In the genomic region with DNA sequence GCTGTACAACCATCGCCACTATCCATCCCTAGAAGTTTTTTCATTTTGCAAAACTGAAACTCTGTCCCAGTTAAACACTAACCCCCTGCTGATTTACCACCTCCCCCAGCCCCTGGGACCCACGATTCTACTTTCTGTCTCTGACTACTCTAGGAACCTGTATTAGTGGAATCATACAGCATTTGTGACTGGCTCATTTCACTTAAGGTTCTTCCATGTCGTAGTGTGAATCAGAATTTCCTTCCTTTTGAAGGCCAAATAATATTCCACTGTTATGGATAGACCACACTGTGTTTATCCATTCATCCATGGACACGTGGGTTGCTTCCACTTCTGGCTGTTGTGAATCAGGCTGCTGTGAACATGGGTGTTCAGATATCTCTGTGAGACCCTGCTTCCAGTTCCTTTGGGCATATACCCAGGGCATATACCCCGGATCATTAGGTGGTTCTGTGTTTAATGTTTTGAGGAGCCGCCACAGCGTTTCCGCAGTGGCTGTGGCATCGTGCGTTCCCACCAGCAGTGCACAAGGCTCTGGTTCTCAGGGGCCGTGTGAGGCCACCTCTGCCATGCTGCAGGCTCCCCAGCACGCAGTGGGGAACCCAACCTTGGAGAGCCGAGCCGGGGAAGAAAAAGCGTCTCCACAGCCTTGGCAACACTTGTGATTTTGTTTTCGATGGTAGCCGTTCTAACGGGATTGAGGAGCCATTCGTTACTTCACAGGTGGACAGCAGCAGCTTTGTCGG, we compare ENCODE assay signal across 27 cellular contexts. TPM values are rescaled to one million over a fixed set of nuclear protein-coding genes. Genes with fewer than 3 reads are reported as not detected.
DNase-seq lines count a peak whose midpoint lies in the region; ATAC-seq and TF ChIP-seq lines count a peak whose summit lies in the region.
"Had no signal": no experiment of that assay in that cellular context is flagged by ENCODE, and none has a peak within 500 bp of the region (broad histone marks: within the 10 kb centered on the region; RNA-seq: fewer than 3 reads in every experiment).

No MANE protein-coding gene starts in this region.

- H3K27me3 ChIP-seq in OCI-LY3 (ENCODE audit: low read depth, low read length) (no peaks in the 10 kb centered on the region), esophagus muscularis mucosa (no peaks in the 10 kb centered on the region), thoracic aorta (replicated peaks; ENCODE audit: insufficient read depth) (no peaks in the 10 kb centered on the region)
- H3K27me3 ChIP-seq: thyroid gland had no signal

- no peak for DNase-seq in activated T-cell treated with anti-CD3 and anti-CD28 coated beads, Interleukin-2, amount 50 U/mL, for 24 hours
- no peak for DNase-seq in activated T-cell treated with anti-CD3 and anti-CD28 coated beads for 4 hours
- DNase-seq in esophagus muscularis mucosa (ENCODE audit: extremely low spot score) = no peak
- DNase-seq in thoracic aorta (ENCODE audit: low spot score) = no peak
- no peak for DNase-seq in hypothalamus (lab: John Stamatoyannopoulos, UW)
- no peak for DNase-seq in epidermal melanocyte (ENCODE audit: insufficient read length, low spot score)
- DNase-seq: activated CD4-positive, alpha-beta T cell treated with anti-CD3 and anti-CD28 coated beads, Interleukin-2, amount 50 U/mL, for 4 hours; activated T-cell treated with anti-CD3 and anti-CD28 coated beads, Interleukin-2, amount 50 U/mL, for 4 hours; cerebellar nuclear complex; COR-L47; DMS79; GF-D8; GM23248; left cardiac atrium; mesenchymal stem cell; NCI-H1105 treated with DMSO at 0.1 percent for 48 hours; NCI-H2081; NCI-H226; nucleus accumbens; stimulated activated CD4-positive, alpha-beta T cell treated with anti-CD3 and anti-CD28 coated beads, Interleukin-2, amount 100 ng/mL, for 48 hours; stimulated activated naive B cell treated with anti-CD40 and anti-IgM and Interleukin-4, amounts not matched to agents 10 μg/mL and 1 μg/mL and 100 μg/mL, for 72 hours; thyroid gland had no signal

- no peaks in the 10 kb centered on the region for H3K9me3 Mint-ChIP-seq in activated T-cell treated with anti-CD3 and anti-CD28 coated beads, Interleukin-2, amount 50 U/mL, for 24 hours
- H3K9me3 Mint-ChIP-seq: activated T-cell treated with anti-CD3 and anti-CD28 coated beads, Interleukin-2, amount 50 U/mL, for 4 hours; stimulated activated naive B cell treated with anti-CD40 and anti-IgM and Interleukin-4, amounts not matched to agents 10 μg/mL and 1 μg/mL and 100 μg/mL, for 72 hours had no signal

- no peaks in the 10 kb centered on the region for H4K20me1 ChIP-seq in OCI-LY3 (ENCODE audit: insufficient read depth, low read length)

- WGBS in esophagus muscularis mucosa = 94% methylated on average over 20 of the region's 20 CpGs

- H3K9me3 ChIP-seq in OCI-LY3 (ENCODE audit: insufficient read depth, low read length) (no peaks in the 10 kb centered on the region), esophagus muscularis mucosa (no peaks in the 10 kb centered on the region), thoracic aorta (no peaks in the 10 kb centered on the region)
- H3K9me3 ChIP-seq: thyroid gland had no signal

- H3K27ac ChIP-seq in OCI-LY3 (ENCODE audit: low read length) (peak overlapping the region; percentile 73), esophagus muscularis mucosa (replicated peaks in 1 of 4) (peak overlapping the region; percentile 82 to 95 (median 93)), thoracic aorta (peak overlapping the region; percentile 21 to 45)
- H3K27ac ChIP-seq: GM23248, thyroid gland, VCaP had no signal

- H3K9ac ChIP-seq in OCI-LY3 (ENCODE audit: low read length) = peak overlapping the region; percentile 34; the same call in 1 of the 2 replicates
- H3K9ac ChIP-seq: GM23248 had no signal

- ATAC-seq in thoracic aorta (ENCODE audit: insufficient number of reproducible peaks, low FRiP score, low read depth) (no peak), HG03045 (IDR thresholded peaks at IDR 0.05; ENCODE audit: unreplicated experiment) (no peak)
- ATAC-seq: K562; left cardiac atrium; SK-N-SH treated with all-trans-retinoic acid at 6 μM for 48 hours; stimulated activated naive B cell treated with anti-CD40 and anti-IgM and Interleukin-4, amounts not matched to agents 10 μg/mL and 1 μg/mL and 100 μg/mL, for 72 hours had no signal

- TF ChIP-seq POLR2A in esophagus muscularis mucosa (IDR thresholded peaks at IDR 0.05; ENCODE audit: low read depth) = no peak

- 0 out of 2 replicates have a peak overlapping the region, but pooled peaks have one; percentile 35 for H2AFZ ChIP-seq in OCI-LY3 (ENCODE audit: low read depth, low read length)
- H2AFZ ChIP-seq: GM23248 had no signal

- peaks cover 31% of the 10 kb centered on the region for H3K27me3 Mint-ChIP-seq in activated T-cell treated with anti-CD3 and anti-CD28 coated beads, Interleukin-2, amount 50 U/mL, for 24 hours

- H3K36me3 ChIP-seq in OCI-LY3 (replicated peaks; ENCODE audit: low read depth, low read length) (no peaks in the 10 kb centered on the region), esophagus muscularis mucosa (no peaks in the 10 kb centered on the region), thoracic aorta (no peaks in the 10 kb centered on the region)
- H3K36me3 ChIP-seq: thyroid gland had no signal

- H3K4me3 ChIP-seq in OCI-LY3 (ENCODE audit: low read length) (peak overlapping the region; percentile 62), esophagus muscularis mucosa (no peak overlapping the region), thoracic aorta (no peak overlapping the region)
- H3K4me3 ChIP-seq: GM23248, K562, thyroid gland had no signal

- TF ChIP-seq EP300 in esophagus muscularis mucosa (IDR thresholded peaks at IDR 0.05) = no peak

- H3K79me2 ChIP-seq in OCI-LY3 (ENCODE audit: low read length) = no peaks in the 10 kb centered on the region

- peak overlapping the region; percentile 59 for H3K4me2 ChIP-seq in OCI-LY3 (ENCODE audit: low read length)

- TF ChIP-seq CTCF in OCI-LY3 (IDR thresholded peaks at IDR 0.05; ENCODE audit: low read depth, low read length) (no peak), esophagus muscularis mucosa (IDR thresholded peaks at IDR 0.05) (no peak), thoracic aorta (IDR thresholded peaks at IDR 0.05) (no peak)

- H3K4me3 Mint-ChIP-seq in activated T-cell treated with anti-CD3 and anti-CD28 coated beads, Interleukin-2, amount 50 U/mL, for 24 hours = peak overlapping the region; percentile 19
- H3K4me3 Mint-ChIP-seq: stimulated activated naive B cell treated with anti-CD40 and anti-IgM and Interleukin-4, amounts not matched to agents 10 μg/mL and 1 μg/mL and 100 μg/mL, for 72 hours had no signal

- peaks cover 70% of the 10 kb centered on the region for H3K4me1 ChIP-seq in OCI-LY3 (ENCODE audit: low read length)
- H3K4me1 ChIP-seq in esophagus muscularis mucosa = peaks cover 68 to 100% (median 92%) of the 10 kb centered on the region in 4 donors
- peaks cover 53 to 99% of the 10 kb centered on the region in 2 donors for H3K4me1 ChIP-seq in thoracic aorta (ENCODE audit: control insufficient read depth in 1 of 2, low read depth in 2 of 2)
- H3K4me1 ChIP-seq: thyroid gland had no signal

- H3K4me1 Mint-ChIP-seq in activated T-cell treated with anti-CD3 and anti-CD28 coated beads, Interleukin-2, amount 50 U/mL, for 24 hours (ENCODE audit: low read depth) = peaks cover 22% of the 10 kb centered on the region

- intact Hi-C loops in esophagus muscularis mucosa (cut with DNase I) = no loop called here

- H3K36me3 Mint-ChIP-seq in activated T-cell treated with anti-CD3 and anti-CD28 coated beads, Interleukin-2, amount 50 U/mL, for 24 hours (ENCODE audit: low read depth) = no peaks in the 10 kb centered on the region
- H3K36me3 Mint-ChIP-seq: stimulated activated naive B cell treated with anti-CD40 and anti-IgM and Interleukin-4, amounts not matched to agents 10 μg/mL and 1 μg/mL and 100 μg/mL, for 72 hours had no signal

- no peak overlapping the region for H3K27ac Mint-ChIP-seq in activated T-cell treated with anti-CD3 and anti-CD28 coated beads, Interleukin-2, amount 50 U/mL, for 24 hours
- H3K27ac Mint-ChIP-seq: stimulated activated naive B cell treated with anti-CD40 and anti-IgM and Interleukin-4, amounts not matched to agents 10 μg/mL and 1 μg/mL and 100 μg/mL, for 72 hours had no signal

RNA-seq across cellular contexts. Expression of gene RAMP1, which starts 10.1 kb away (rescaled TPM):
- total RNA-seq in esophagus muscularis mucosa (100 to 1,000 TPM; 172 to 287 (median 231) TPM), thoracic aorta (100 to 1,000 TPM; 246 to 525 TPM)

Comparison
In these comparisons a context has a peak if more than half of its experiments do, and no peak if none do; other contexts are left out.
1. H3K27ac ChIP-seq: peak in every context shown above with its lines; median percentile 93 in esophagus muscularis mucosa; 73 in OCI-LY3; 33 in thoracic aorta.